Comparison of ENCODE assay signal across 1 cellular context in the genomic region with DNA sequence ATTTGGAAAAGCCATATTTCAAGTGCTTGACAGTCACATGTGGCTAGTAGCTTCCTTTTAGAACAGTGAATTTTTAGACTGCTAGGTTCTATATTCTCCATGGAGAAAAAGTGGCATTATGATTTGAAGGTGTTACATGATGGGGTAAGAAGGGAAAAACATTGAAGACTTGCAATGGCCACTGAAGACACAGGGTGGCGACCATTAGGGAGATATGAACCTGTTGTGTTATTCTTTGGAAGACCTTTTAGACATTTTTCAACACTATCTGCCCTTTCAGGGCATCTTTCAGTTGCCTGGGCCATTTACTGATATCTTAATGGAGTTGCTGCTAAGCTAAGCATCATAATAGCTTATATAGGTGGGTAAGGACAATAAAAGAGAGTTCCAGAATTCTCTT.
TF ChIP-seq lines count a peak whose summit lies in the region.

No MANE protein-coding gene starts in this region.

TF ChIP-seq in GM23338, 12 proteins besides CTCF, POLR2A, EP300 and RAD21 (continued from another document):
- TF ChIP-seq, protein P1, sequence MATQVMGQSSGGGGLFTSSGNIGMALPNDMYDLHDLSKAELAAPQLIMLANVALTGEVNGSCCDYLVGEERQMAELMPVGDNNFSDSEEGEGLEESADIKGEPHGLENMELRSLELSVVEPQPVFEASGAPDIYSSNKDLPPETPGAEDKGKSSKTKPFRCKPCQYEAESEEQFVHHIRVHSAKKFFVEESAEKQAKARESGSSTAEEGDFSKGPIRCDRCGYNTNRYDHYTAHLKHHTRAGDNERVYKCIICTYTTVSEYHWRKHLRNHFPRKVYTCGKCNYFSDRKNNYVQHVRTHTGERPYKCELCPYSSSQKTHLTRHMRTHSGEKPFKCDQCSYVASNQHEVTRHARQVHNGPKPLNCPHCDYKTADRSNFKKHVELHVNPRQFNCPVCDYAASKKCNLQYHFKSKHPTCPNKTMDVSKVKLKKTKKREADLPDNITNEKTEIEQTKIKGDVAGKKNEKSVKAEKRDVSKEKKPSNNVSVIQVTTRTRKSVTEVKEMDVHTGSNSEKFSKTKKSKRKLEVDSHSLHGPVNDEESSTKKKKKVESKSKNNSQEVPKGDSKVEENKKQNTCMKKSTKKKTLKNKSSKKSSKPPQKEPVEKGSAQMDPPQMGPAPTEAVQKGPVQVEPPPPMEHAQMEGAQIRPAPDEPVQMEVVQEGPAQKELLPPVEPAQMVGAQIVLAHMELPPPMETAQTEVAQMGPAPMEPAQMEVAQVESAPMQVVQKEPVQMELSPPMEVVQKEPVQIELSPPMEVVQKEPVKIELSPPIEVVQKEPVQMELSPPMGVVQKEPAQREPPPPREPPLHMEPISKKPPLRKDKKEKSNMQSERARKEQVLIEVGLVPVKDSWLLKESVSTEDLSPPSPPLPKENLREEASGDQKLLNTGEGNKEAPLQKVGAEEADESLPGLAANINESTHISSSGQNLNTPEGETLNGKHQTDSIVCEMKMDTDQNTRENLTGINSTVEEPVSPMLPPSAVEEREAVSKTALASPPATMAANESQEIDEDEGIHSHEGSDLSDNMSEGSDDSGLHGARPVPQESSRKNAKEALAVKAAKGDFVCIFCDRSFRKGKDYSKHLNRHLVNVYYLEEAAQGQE (IDR thresholded peaks at IDR 0.05; ENCODE audit: unreplicated experiment): no peak
